ENCODE assay signal across 22 cellular contexts in the genomic region with DNA sequence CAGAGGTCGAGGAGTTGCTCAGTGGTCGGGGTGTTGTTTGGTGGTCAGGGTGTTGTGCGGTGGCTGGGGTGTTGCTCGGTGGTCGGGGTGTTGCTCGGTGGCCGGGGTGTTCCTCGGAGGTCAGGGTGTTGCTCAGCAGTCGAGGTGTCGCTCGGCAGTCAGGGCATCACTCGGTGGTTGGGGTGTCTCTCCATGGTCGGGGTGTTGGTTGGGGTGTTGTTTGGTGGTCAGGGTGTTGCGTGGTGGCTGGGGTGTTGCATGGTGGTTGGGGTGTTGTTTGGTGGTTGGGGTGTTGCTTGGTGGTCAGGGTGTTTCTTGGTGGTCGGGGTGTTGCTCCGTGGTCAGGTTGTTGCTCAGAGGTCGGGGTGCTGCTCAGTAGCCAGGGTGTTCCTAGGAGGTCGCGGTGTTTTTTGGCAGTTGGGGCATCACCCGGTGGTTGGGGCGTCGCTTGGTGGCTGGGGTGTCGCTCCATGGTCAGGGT. TPM values are rescaled to one million over a fixed set of nuclear protein-coding genes. Genes with fewer than 3 reads are reported as not detected.
DNase-seq lines count a peak whose midpoint lies in the region; ATAC-seq, FAIRE-seq and TF ChIP-seq lines count a peak whose summit lies in the region.
"Had no signal": no experiment of that assay in that cellular context is flagged by ENCODE, and none has a peak within 500 bp of the region (broad histone marks: within the 10 kb centered on the region; RNA-seq: fewer than 3 reads in every experiment).

No MANE protein-coding gene starts in this region.

- peaks cover 14% of the 10 kb centered on the region for H3K9me3 Mint-ChIP-seq in activated T-cell treated with anti-CD3 and anti-CD28 coated beads, Interleukin-2, amount 50 U/mL, for 24 hours
- H3K9me3 Mint-ChIP-seq in activated CD8-positive, alpha-beta T cell treated with anti-CD3 and anti-CD28 coated beads, Interleukin-2, amount 10 ng/mL, durations not matched to agents 7 days and 5 days (ENCODE audit: insufficient read depth): peaks cover 19% of the 10 kb centered on the region
- H3K9me3 Mint-ChIP-seq in endothelial cell (ENCODE audit: unreplicated experiment): peaks cover 3% of the 10 kb centered on the region

- ATAC-seq in activated CD8-positive, alpha-beta T cell treated with anti-CD3 and anti-CD28 coated beads, Interleukin-2, amount 10 ng/mL, durations not matched to agents 7 days and 5 days: peak; percentile 18
- no peak for ATAC-seq in HG03354 (IDR thresholded peaks at IDR 0.05; ENCODE audit: poor library complexity, severe bottlenecking, unreplicated experiment)

- H3K4me1 Mint-ChIP-seq in activated T-cell treated with anti-CD3 and anti-CD28 coated beads, Interleukin-2, amount 50 U/mL, for 24 hours (ENCODE audit: low read depth): no peaks in the 10 kb centered on the region
- peaks cover 6% of the 10 kb centered on the region for H3K4me1 Mint-ChIP-seq in activated CD8-positive, alpha-beta T cell treated with anti-CD3 and anti-CD28 coated beads, Interleukin-2, amount 10 ng/mL, durations not matched to agents 7 days and 5 days (ENCODE audit: low read depth)
- H3K4me1 Mint-ChIP-seq in endothelial cell (ENCODE audit: unreplicated experiment): no peaks in the 10 kb centered on the region
- H3K4me1 Mint-ChIP-seq: H9 had no signal

- no peaks in the 10 kb centered on the region for H3K27me3 Mint-ChIP-seq in activated T-cell treated with anti-CD3 and anti-CD28 coated beads, Interleukin-2, amount 50 U/mL, for 24 hours
- H3K27me3 Mint-ChIP-seq in activated CD8-positive, alpha-beta T cell treated with anti-CD3 and anti-CD28 coated beads, Interleukin-2, amount 10 ng/mL, durations not matched to agents 7 days and 5 days (ENCODE audit: low read depth): peaks cover 5% of the 10 kb centered on the region
- peaks cover 13% of the 10 kb centered on the region for H3K27me3 Mint-ChIP-seq in endothelial cell (ENCODE audit: unreplicated experiment)

- POLR2A ChIA-PET in activated CD8-positive, alpha-beta T cell treated with anti-CD3 and anti-CD28 coated beads, Interleukin-2, amount 10 ng/mL, durations not matched to agents 7 days and 5 days (lab: Charles Lee): no interaction called here

- H3K4me3 Mint-ChIP-seq in activated T-cell treated with anti-CD3 and anti-CD28 coated beads, Interleukin-2, amount 50 U/mL, for 24 hours: no peak overlapping the region
- H3K4me3 Mint-ChIP-seq in activated CD8-positive, alpha-beta T cell treated with anti-CD3 and anti-CD28 coated beads, Interleukin-2, amount 10 ng/mL, durations not matched to agents 7 days and 5 days: no peak overlapping the region
- H3K4me3 Mint-ChIP-seq in endothelial cell (ENCODE audit: unreplicated experiment): peak overlapping the region; percentile 22
- H3K4me3 Mint-ChIP-seq: H9, memory B cell had no signal

- CTCF ChIA-PET in activated CD8-positive, alpha-beta T cell treated with anti-CD3 and anti-CD28 coated beads, Interleukin-2, amount 10 ng/mL, durations not matched to agents 7 days and 5 days (lab: Charles Lee): no interaction called here

- no peaks in the 10 kb centered on the region for H3K36me3 Mint-ChIP-seq in activated T-cell treated with anti-CD3 and anti-CD28 coated beads, Interleukin-2, amount 50 U/mL, for 24 hours (ENCODE audit: low read depth)
- H3K36me3 Mint-ChIP-seq in activated CD8-positive, alpha-beta T cell treated with anti-CD3 and anti-CD28 coated beads, Interleukin-2, amount 10 ng/mL, durations not matched to agents 7 days and 5 days (ENCODE audit: low read depth): peaks cover 11% of the 10 kb centered on the region
- peaks cover 14% of the 10 kb centered on the region for H3K36me3 Mint-ChIP-seq in endothelial cell (ENCODE audit: low read depth, unreplicated experiment)

- peak overlapping the region; percentile 34 for H3K27ac Mint-ChIP-seq in activated T-cell treated with anti-CD3 and anti-CD28 coated beads, Interleukin-2, amount 50 U/mL, for 24 hours
- peak overlapping the region; percentile 61 for H3K27ac Mint-ChIP-seq in activated CD8-positive, alpha-beta T cell treated with anti-CD3 and anti-CD28 coated beads, Interleukin-2, amount 10 ng/mL, durations not matched to agents 7 days and 5 days
- H3K27ac Mint-ChIP-seq in endothelial cell (ENCODE audit: unreplicated experiment): no peak overlapping the region
- H3K27ac Mint-ChIP-seq: H9, memory B cell had no signal

- no peak for FAIRE-seq in frontal cortex (lab: Jason Lieb, UNC)
- FAIRE-seq: A204.1, bronchial epithelial cell, D721Med had no signal

- TF ChIP-seq CTCF in endothelial cell (IDR thresholded peaks at IDR 0.05; ENCODE audit: unreplicated experiment) (no peak), GM20000 (IDR thresholded peaks at IDR 0.05; ENCODE audit: extremely low read depth, missing control alignments) (no peak)

- no peak for DNase-seq in activated T-cell treated with anti-CD3 and anti-CD28 coated beads, Interleukin-2, amount 50 U/mL, for 24 hours
- DNase-seq in activated T-cell treated with anti-CD3 and anti-CD28 coated beads, Interleukin-2, amount 50 U/mL, for 1 hour: no peak
- no peak for DNase-seq in activated CD8-positive, alpha-beta T cell treated with anti-CD3 and anti-CD28 coated beads, Interleukin-2, amount 10 ng/mL, durations not matched to agents 7 days and 5 days
- DNase-seq in endothelial cell (ENCODE audit: low spot score) (no peak), frontal cortex (ENCODE audit: low spot score in 2 of 2) (no peak), GM20000 (ENCODE audit: low spot score) (no peak)
- peak; percentile 27 for DNase-seq in stimulated activated CD8-positive, alpha-beta memory T cell treated with anti-CD3 and anti-CD28 coated beads, Interleukin-4, amount 100 ng/mL, for 24 hours (ENCODE audit: low read depth)
- DNase-seq: activated CD4-positive, alpha-beta T cell treated with anti-CD3 and anti-CD28 coated beads, Interleukin-2, amount 50 U/mL, for 48 hours; amniotic stem cell; cortex of kidney; H9; NCI-H1436; spleen; stimulated activated CD4-positive, alpha-beta T cell treated with anti-CD3 and anti-CD28 coated beads, Interleukin-4, amount 100 ng/mL, for 1 hour had no signal

RNA-seq across cellular contexts. Expression of gene GPSM1, which starts 11.0 kb away (rescaled TPM):
- total RNA-seq in activated CD8-positive, alpha-beta T cell treated with anti-CD3 and anti-CD28 coated beads, Interleukin-2, amount 10 ng/mL, durations not matched to agents 7 days and 5 days: 1 to 10 TPM; 1.8 to 2.3 TPM
- total RNA-seq in endothelial cell (ENCODE audit: unreplicated experiment): 31.7 TPM
- 71.7 TPM for total RNA-seq in frontal cortex

RNA-seq across cellular contexts. Expression of gene CCDC187, which starts 12.4 kb away (rescaled TPM):
- not detected for total RNA-seq in activated CD8-positive, alpha-beta T cell treated with anti-CD3 and anti-CD28 coated beads, Interleukin-2, amount 10 ng/mL, durations not matched to agents 7 days and 5 days
- 0.05 TPM for total RNA-seq in endothelial cell (ENCODE audit: unreplicated experiment)
- 0.41 TPM for total RNA-seq in frontal cortex
- total RNA-seq: bronchial epithelial cell, MCF 10A, osteoblast, RPMI7951 had no signal

RNA-seq across cellular contexts. Expression of gene DNLZ, which starts 47.2 kb away (rescaled TPM):
- total RNA-seq in activated CD8-positive, alpha-beta T cell treated with anti-CD3 and anti-CD28 coated beads, Interleukin-2, amount 10 ng/mL, durations not matched to agents 7 days and 5 days: 10 to 100 TPM; 20.4 to 21.6 TPM
- total RNA-seq in endothelial cell (ENCODE audit: unreplicated experiment) (14.5 TPM), frontal cortex (9.0 TPM)

RNA-seq across cellular contexts. Expression of gene CARD9, which starts 57.2 kb away (rescaled TPM):
- 1 to 10 TPM; 1.3 to 1.4 TPM for total RNA-seq in activated CD8-positive, alpha-beta T cell treated with anti-CD3 and anti-CD28 coated beads, Interleukin-2, amount 10 ng/mL, durations not matched to agents 7 days and 5 days
- total RNA-seq in endothelial cell (ENCODE audit: unreplicated experiment): 0.41 TPM
- total RNA-seq in frontal cortex: 0.41 TPM
- total RNA-seq: RPMI7951 had no signal
